ENCODE assay signal across 2 cellular contexts in the genomic region with DNA sequence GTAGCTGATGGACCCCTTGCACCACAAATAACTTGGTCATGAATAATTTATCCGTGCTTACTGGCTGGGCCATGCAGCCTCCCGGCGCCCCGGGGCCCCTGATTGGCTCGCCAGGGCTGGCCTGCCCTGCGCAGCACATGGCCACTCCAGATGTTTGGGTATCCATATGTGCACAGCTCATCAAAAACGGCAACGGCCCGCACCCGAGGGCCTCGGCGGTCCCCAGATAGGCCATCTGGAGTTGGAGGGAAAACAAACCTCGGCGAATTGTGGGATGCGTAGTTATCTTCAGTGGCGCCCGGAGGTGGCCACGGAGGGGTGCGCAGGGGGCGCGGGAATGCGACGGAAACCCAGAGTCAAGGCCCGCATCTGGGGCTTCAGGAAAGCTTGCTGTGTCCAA.
TF ChIP-seq lines count a peak whose summit lies in the region.

No MANE protein-coding gene starts in this region.

TF ChIP-seq in A549, 52 proteins besides CTCF, POLR2A, EP300 and RAD21 (continued from another document):
- no peak for TF ChIP-seq CHD4 (IDR thresholded peaks at IDR 0.05; ENCODE audit: borderline replicate concordance)
- TF ChIP-seq, protein P1, sequence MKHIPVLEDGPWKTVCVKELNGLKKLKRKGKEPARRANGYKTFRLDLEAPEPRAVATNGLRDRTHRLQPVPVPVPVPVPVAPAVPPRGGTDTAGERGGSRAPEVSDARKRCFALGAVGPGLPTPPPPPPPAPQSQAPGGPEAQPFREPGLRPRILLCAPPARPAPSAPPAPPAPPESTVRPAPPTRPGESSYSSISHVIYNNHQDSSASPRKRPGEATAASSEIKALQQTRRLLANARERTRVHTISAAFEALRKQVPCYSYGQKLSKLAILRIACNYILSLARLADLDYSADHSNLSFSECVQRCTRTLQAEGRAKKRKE (CRISPR knock-in tag; IDR thresholded peaks at IDR 0.05; ENCODE audit: low read depth), result no peak

TF ChIP-seq in SK-N-SH, 30 proteins besides CTCF, POLR2A, EP300 and RAD21:
- TF ChIP-seq PBX3 (IDR thresholded peaks at IDR 0.05) (no peak), JUND (IDR thresholded peaks at IDR 0.05) (no peak)
- TF ChIP-seq, protein P2, sequence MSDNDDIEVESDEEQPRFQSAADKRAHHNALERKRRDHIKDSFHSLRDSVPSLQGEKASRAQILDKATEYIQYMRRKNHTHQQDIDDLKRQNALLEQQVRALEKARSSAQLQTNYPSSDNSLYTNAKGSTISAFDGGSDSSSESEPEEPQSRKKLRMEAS (IDR thresholded peaks at IDR 0.05; ENCODE audit: low read depth), result no peak
